In the genomic region with DNA sequence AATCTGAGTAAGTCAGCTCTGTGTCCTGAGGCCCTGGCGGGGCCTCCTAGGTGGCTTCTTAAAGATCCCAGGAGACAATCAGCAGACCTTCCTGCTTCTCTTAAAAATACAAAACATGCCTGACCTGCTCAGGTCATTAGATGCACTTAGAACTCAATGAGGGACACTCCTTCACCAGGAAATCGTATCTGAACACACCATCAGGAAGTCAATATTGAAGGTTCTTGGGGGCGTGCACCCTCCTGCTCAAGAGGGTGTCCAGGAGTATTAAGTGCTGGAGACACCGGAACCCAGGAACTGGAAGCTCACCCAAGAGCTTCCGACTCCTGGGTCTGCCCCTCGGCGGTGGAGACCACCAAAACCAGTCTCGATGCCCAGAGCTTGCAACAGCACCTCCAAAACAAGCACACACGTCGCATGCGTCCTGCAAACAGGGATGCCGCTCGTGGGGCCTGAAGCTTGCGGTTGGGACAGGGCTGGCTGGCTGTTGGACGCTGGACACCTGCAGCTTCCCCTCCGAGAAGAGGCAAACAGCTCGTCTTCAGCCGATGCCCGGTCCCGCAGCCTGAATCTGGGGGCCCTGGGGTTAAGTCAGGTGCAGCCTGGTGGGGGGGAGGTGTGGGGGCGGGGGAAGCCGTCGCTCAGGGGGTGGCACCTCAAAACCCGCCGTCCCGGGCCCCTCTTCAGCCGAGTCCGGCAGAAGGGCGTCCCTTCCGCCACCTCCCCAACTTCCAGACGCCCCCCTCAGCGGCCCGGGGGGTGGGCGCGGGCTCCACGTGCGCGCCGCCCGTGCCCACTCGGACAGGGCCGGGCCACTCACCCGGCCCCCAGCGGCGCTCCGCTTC, we compare ENCODE assay signal across 8 cellular contexts. TPM values are rescaled to one million over a fixed set of nuclear protein-coding genes. Genes with fewer than 3 reads are reported as not detected.
DNase-seq lines count a peak whose midpoint lies in the region; TF ChIP-seq lines count a peak whose summit lies in the region.

No MANE protein-coding gene starts in this region.

- DNase-seq in NCI-H2196 (lab: John Stamatoyannopoulos, UW; ENCODE audit: unreplicated experiment): peak; percentile 39
- DNase-seq in NCI-H2196 treated with DMSO at 0.1 percent for 48 hours (lab: John Stamatoyannopoulos, UW; ENCODE audit: unreplicated experiment): no peak
- no peak for DNase-seq in right atrium auricular region (ENCODE audit: low spot score)
- DNase-seq in skeletal muscle cell (ENCODE audit: low read depth): no peak
- no peak for DNase-seq in EL
- no peak for DNase-seq in GM03348 (ENCODE audit: low spot score)

- H3K4me3 ChIP-seq in HEK293 (ENCODE audit: low read depth, low read length): peak overlapping the region; percentile 49
- peak overlapping the region; percentile 44 to 62 for H3K4me3 ChIP-seq in right atrium auricular region
- H3K4me3 ChIP-seq in skeletal muscle cell (ENCODE audit: low read depth, low read length): peak overlapping the region; percentile 40

- H3K9me3 ChIP-seq in HEK293 (ENCODE audit: control insufficient read depth, insufficient read depth, low read depth, low read length): no peaks in the 10 kb centered on the region
- peaks cover 0 to 14% of the 10 kb centered on the region in 2 donors for H3K9me3 ChIP-seq in right atrium auricular region

- H3K4me1 ChIP-seq in HEK293 (ENCODE audit: control insufficient read depth, insufficient read depth, low read length): peaks cover 3% of the 10 kb centered on the region; the same call in 1 of the 2 replicates
- H3K4me1 ChIP-seq in right atrium auricular region: peaks cover 0 to 8% of the 10 kb centered on the region in 2 donors

- peak; percentile 50; the same call in 1 of the 2 replicates for TF ChIP-seq POLR2A in Raji (IDR thresholded peaks at IDR 0.05; ENCODE audit: insufficient read depth, low read depth, low read length)

- no peaks in the 10 kb centered on the region for H3K27me3 ChIP-seq in right atrium auricular region

- TF ChIP-seq CTCF in HEK293 (tag by site-specific recombination; IDR thresholded peaks at IDR 0.05) (no peak), right atrium auricular region (IDR thresholded peaks at IDR 0.05) (no peak)

- H3K36me3 ChIP-seq in HEK293 (ENCODE audit: control insufficient read depth in 2 of 2, insufficient read depth in 1 of 2, low read length in 2 of 2) (no peaks in the 10 kb centered on the region), right atrium auricular region (no peaks in the 10 kb centered on the region)

- POLR2A ChIA-PET in HEK293 (lab: Yijun Ruan, JAX): no interaction called here

- CTCF ChIA-PET in HEK293 (lab: Yijun Ruan, JAX): interaction anchor here (0.7 to 1.0 kb wide), 4 partner anchors 9 to 111 kb away, joined by 3 read pairs; no protein-coding TSS in a partner anchor

- H3K27ac ChIP-seq in HEK293 (ENCODE audit: extremely low read depth, low read depth, low read length): peak overlapping the region; percentile 87; the same call in 1 of the 2 replicates
- H3K27ac ChIP-seq in right atrium auricular region: no peak overlapping the region

TF ChIP-seq in HEK293, 187 proteins besides CTCF, POLR2A, EP300 and RAD21 (continues in another document):
- TF ChIP-seq, protein P1, sequence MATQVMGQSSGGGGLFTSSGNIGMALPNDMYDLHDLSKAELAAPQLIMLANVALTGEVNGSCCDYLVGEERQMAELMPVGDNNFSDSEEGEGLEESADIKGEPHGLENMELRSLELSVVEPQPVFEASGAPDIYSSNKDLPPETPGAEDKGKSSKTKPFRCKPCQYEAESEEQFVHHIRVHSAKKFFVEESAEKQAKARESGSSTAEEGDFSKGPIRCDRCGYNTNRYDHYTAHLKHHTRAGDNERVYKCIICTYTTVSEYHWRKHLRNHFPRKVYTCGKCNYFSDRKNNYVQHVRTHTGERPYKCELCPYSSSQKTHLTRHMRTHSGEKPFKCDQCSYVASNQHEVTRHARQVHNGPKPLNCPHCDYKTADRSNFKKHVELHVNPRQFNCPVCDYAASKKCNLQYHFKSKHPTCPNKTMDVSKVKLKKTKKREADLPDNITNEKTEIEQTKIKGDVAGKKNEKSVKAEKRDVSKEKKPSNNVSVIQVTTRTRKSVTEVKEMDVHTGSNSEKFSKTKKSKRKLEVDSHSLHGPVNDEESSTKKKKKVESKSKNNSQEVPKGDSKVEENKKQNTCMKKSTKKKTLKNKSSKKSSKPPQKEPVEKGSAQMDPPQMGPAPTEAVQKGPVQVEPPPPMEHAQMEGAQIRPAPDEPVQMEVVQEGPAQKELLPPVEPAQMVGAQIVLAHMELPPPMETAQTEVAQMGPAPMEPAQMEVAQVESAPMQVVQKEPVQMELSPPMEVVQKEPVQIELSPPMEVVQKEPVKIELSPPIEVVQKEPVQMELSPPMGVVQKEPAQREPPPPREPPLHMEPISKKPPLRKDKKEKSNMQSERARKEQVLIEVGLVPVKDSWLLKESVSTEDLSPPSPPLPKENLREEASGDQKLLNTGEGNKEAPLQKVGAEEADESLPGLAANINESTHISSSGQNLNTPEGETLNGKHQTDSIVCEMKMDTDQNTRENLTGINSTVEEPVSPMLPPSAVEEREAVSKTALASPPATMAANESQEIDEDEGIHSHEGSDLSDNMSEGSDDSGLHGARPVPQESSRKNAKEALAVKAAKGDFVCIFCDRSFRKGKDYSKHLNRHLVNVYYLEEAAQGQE (tag by site-specific recombination; IDR thresholded peaks at IDR 0.05): no peak
- no peak for TF ChIP-seq ZNF623 (tag by site-specific recombination; IDR thresholded peaks at IDR 0.05)
- TF ChIP-seq MYNN (tag by site-specific recombination; IDR thresholded peaks at IDR 0.05; ENCODE audit: borderline replicate concordance): no peak
- peak; percentile 36; the same call in 1 of the 2 replicates for TF ChIP-seq KLF9 (tag by site-specific recombination; IDR thresholded peaks at IDR 0.05; ENCODE audit: low read depth)
- no peak for TF ChIP-seq ZFP37 (tag by site-specific recombination; IDR thresholded peaks at IDR 0.05)
- TF ChIP-seq, protein P2, sequence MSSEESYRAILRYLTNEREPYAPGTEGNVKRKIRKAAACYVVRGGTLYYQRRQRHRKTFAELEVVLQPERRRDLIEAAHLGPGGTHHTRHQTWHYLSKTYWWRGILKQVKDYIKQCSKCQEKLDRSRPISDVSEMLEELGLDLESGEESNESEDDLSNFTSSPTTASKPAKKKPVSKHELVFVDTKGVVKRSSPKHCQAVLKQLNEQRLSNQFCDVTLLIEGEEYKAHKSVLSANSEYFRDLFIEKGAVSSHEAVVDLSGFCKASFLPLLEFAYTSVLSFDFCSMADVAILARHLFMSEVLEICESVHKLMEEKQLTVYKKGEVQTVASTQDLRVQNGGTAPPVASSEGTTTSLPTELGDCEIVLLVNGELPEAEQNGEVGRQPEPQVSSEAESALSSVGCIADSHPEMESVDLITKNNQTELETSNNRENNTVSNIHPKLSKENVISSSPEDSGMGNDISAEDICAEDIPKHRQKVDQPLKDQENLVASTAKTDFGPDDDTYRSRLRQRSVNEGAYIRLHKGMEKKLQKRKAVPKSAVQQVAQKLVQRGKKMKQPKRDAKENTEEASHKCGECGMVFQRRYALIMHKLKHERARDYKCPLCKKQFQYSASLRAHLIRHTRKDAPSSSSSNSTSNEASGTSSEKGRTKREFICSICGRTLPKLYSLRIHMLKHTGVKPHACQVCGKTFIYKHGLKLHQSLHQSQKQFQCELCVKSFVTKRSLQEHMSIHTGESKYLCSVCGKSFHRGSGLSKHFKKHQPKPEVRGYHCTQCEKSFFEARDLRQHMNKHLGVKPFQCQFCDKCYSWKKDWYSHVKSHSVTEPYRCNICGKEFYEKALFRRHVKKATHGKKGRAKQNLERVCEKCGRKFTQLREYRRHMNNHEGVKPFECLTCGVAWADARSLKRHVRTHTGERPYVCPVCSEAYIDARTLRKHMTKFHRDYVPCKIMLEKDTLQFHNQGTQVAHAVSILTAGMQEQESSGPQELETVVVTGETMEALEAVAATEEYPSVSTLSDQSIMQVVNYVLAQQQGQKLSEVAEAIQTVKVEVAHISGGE (tag by site-specific recombination; conservative IDR thresholded peaks at IDR 0.05; ENCODE audit: low read depth): 0 out of 2 replicates have a peak, but pooled peaks have one; percentile 35
- peak; percentile 60 for TF ChIP-seq ZNF335 (tag by site-specific recombination; conservative IDR thresholded peaks at IDR 0.05)
- TF ChIP-seq ZFP41 (tag by site-specific recombination; IDR thresholded peaks at IDR 0.05; ENCODE audit: borderline replicate concordance): no peak
- no peak for TF ChIP-seq ZNF202 (tag by site-specific recombination; IDR thresholded peaks at IDR 0.05; ENCODE audit: borderline replicate concordance)
- TF ChIP-seq GLIS2 (tag by site-specific recombination; IDR thresholded peaks at IDR 0.05): peak; percentile 6; the same call in 1 of the 2 replicates
- no peak for TF ChIP-seq SP7 (tag by site-specific recombination; IDR thresholded peaks at IDR 0.05)
- TF ChIP-seq ZSCAN16 (tag by site-specific recombination; IDR thresholded peaks at IDR 0.05): no peak
- TF ChIP-seq, protein P3, sequence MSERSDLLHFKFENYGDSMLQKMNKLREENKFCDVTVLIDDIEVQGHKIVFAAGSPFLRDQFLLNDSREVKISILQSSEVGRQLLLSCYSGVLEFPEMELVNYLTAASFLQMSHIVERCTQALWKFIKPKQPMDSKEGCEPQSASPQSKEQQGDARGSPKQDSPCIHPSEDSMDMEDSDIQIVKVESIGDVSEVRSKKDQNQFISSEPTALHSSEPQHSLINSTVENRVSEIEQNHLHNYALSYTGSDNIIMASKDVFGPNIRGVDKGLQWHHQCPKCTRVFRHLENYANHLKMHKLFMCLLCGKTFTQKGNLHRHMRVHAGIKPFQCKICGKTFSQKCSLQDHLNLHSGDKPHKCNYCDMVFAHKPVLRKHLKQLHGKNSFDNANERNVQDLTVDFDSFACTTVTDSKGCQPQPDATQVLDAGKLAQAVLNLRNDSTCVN (tag by site-specific recombination; optimal IDR thresholded peaks at IDR 0.05): peak; percentile 26
- TF ChIP-seq ZNF248 (tag by site-specific recombination; IDR thresholded peaks at IDR 0.05): no peak
- TF ChIP-seq ZNF792 (tag by site-specific recombination; IDR thresholded peaks at IDR 0.05): no peak
- TF ChIP-seq ZNF776 (tag by site-specific recombination; IDR thresholded peaks at IDR 0.05; ENCODE audit: borderline replicate concordance): no peak
- no peak for TF ChIP-seq ZNF184 (tag by site-specific recombination; IDR thresholded peaks at IDR 0.05)
- TF ChIP-seq ZNF341 (tag by site-specific recombination; IDR thresholded peaks at IDR 0.05; ENCODE audit: low read depth): no peak

RNA-seq across cellular contexts. Expression of a gene that starts 0.7 kb away (rescaled TPM):
- total RNA-seq in right atrium auricular region: 10 to 100 TPM; 19.4 to 32.5 TPM
